ENCODE assay signal across 1 cellular context in the genomic region with DNA sequence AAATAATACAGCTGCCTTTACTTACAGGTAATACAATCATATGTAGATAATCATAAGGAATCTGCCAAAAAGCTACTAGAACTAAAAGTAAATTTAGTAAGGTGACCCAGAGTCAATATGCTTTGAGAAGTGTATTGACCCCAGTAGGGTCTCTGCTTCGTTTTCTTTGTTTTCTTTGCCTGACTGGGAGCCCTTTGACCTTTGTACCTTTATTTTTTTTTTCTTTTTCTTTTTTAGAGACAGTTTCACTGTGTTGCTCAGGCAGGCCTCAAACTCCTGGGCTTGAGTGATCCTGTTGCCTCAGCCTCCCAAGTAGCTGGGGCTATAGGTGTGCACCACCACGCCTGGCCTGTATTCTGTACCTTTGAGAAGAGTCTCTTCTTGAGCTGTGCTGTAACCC.
TF ChIP-seq lines count a peak whose summit lies in the region.

No MANE protein-coding gene starts in this region.

TF ChIP-seq in GM23338, 12 proteins besides CTCF, POLR2A, EP300 and RAD21 (continued from another document):
- TF ChIP-seq ZNF462 (CRISPR knock-in tag; IDR thresholded peaks at IDR 0.05) (no peak), NANOG (IDR thresholded peaks at IDR 0.05; ENCODE audit: borderline replicate concordance) (no peak), POLR2AphosphoS5 (IDR thresholded peaks at IDR 0.05; ENCODE audit: low read depth) (no peak), ZNF331 (CRISPR knock-in tag; IDR thresholded peaks at IDR 0.05; ENCODE audit: low read depth) (no peak), REST (IDR thresholded peaks at IDR 0.05; ENCODE audit: unreplicated experiment) (no peak), ZNF114 (CRISPR knock-in tag; IDR thresholded peaks at IDR 0.05) (no peak), JUNB (IDR thresholded peaks at IDR 0.05; ENCODE audit: unreplicated experiment) (no peak), CREB1 (CRISPR knock-in tag; IDR thresholded peaks at IDR 0.05; ENCODE audit: low read depth) (no peak), EZH2phosphoT487 (IDR thresholded peaks at IDR 0.05; ENCODE audit: unreplicated experiment) (no peak), STAT1 (IDR thresholded peaks at IDR 0.05; ENCODE audit: unreplicated experiment) (no peak)
TF ChIP-seq in GM23338: peak in this region for 0.
